2 cellular contexts compared by ENCODE assay signal in genomic region chr6:143038845-143039244, GRCh38.
TF ChIP-seq lines count a peak whose summit lies in the region.

No MANE protein-coding gene starts in this region.

TF ChIP-seq in IMR-90, 13 proteins besides CTCF, POLR2A, EP300 and RAD21:
- TF ChIP-seq MAFK (IDR thresholded peaks at IDR 0.05; ENCODE audit: low read depth, low read length) (no peak), SMC3 (IDR thresholded peaks at IDR 0.05; ENCODE audit: low read depth, low read length) (no peak), MAZ (IDR thresholded peaks at IDR 0.05; ENCODE audit: borderline replicate concordance, low read depth, low read length) (no peak), ELK1 (IDR thresholded peaks at IDR 0.05; ENCODE audit: borderline replicate concordance, low read depth, low read length) (no peak), RCOR1 (IDR thresholded peaks at IDR 0.05; ENCODE audit: insufficient replicate concordance, low read length) (no peak), RFX5 (IDR thresholded peaks at IDR 0.05; ENCODE audit: low read depth, low read length) (no peak), NFE2L2 (IDR thresholded peaks at IDR 0.05; ENCODE audit: low read depth, low read length) (no peak), USF2 (IDR thresholded peaks at IDR 0.05; ENCODE audit: low read depth, low read length) (no peak), CHD1 (IDR thresholded peaks at IDR 0.05; ENCODE audit: low read depth, low read length) (no peak), FOS (IDR thresholded peaks at IDR 0.05; ENCODE audit: low read depth, low read length) (no peak), CEBPB (IDR thresholded peaks at IDR 0.05; ENCODE audit: low read depth, low read length) (no peak), BHLHE40 (IDR thresholded peaks at IDR 0.05; ENCODE audit: low read depth, low read length) (no peak), MXI1 (IDR thresholded peaks at IDR 0.05; ENCODE audit: borderline replicate concordance, low read depth, low read length) (no peak)

TF ChIP-seq in WTC11, 78 proteins besides CTCF, POLR2A, EP300 and RAD21:
- TF ChIP-seq NFYB (CRISPR knock-in tag; conservative IDR thresholded peaks at IDR 0.05; ENCODE audit: low read depth), result no peak
- TF ChIP-seq EMX1 (CRISPR knock-in tag; IDR thresholded peaks at IDR 0.05), result no peak
- no peak for TF ChIP-seq ATF1 (CRISPR knock-in tag; IDR thresholded peaks at IDR 0.05)
- TF ChIP-seq FOXP1 (CRISPR knock-in tag; IDR thresholded peaks at IDR 0.05; ENCODE audit: borderline replicate concordance), result no peak
- no peak for TF ChIP-seq E2F5 (CRISPR knock-in tag; IDR thresholded peaks at IDR 0.05)
- TF ChIP-seq CDX4 (CRISPR knock-in tag; IDR thresholded peaks at IDR 0.05; ENCODE audit: borderline replicate concordance), result no peak
- no peak for TF ChIP-seq ZNF512 (CRISPR knock-in tag; IDR thresholded peaks at IDR 0.05; ENCODE audit: borderline replicate concordance)
- no peak for TF ChIP-seq PRDM15 (CRISPR knock-in tag; IDR thresholded peaks at IDR 0.05)
- TF ChIP-seq NR2C2 (CRISPR knock-in tag; IDR thresholded peaks at IDR 0.05), result no peak
- TF ChIP-seq ZNF425 (CRISPR knock-in tag; conservative IDR thresholded peaks at IDR 0.05), result no peak
- no peak for TF ChIP-seq IRF2 (CRISPR knock-in tag; IDR thresholded peaks at IDR 0.05; ENCODE audit: borderline replicate concordance, low read depth)
- no peak for TF ChIP-seq ZNF263 (CRISPR knock-in tag; IDR thresholded peaks at IDR 0.05; ENCODE audit: low read depth)
- TF ChIP-seq ATF2 (CRISPR knock-in tag; IDR thresholded peaks at IDR 0.05; ENCODE audit: borderline replicate concordance, low read depth), result no peak
